In genomic region chr3:126625729-126626128, GRCh38 we compare ENCODE assay signal across 6 cellular contexts. TPM values are rescaled to one million over a fixed set of nuclear protein-coding genes. Genes with fewer than 3 reads are reported as not detected.
DNase-seq lines count a peak whose midpoint lies in the region; ATAC-seq and TF ChIP-seq lines count a peak whose summit lies in the region.
"Not testable (repeated sequence)": the region's sequence is repeated elsewhere in the genome, so short reads cannot be mapped to it uniquely, and the experiment has no call there.

No MANE protein-coding gene starts in this region.

- not testable (repeated sequence) for H3K9ac ChIP-seq in BLaER1
- H3K9ac ChIP-seq in DND-41 (ENCODE audit: low read depth, low read length), result peak overlapping the region; percentile 39; the same call in 1 of the 2 replicates
- peak overlapping the region; percentile 65 for H3K9ac ChIP-seq in Loucy (ENCODE audit: low read depth, low read length, poor library complexity, severe bottlenecking)

- H3K79me2 ChIP-seq in DND-41 (ENCODE audit: insufficient read depth, low read length); Loucy (ENCODE audit: insufficient read depth, low read length): not testable (repeated sequence)

- H3K27ac ChIP-seq in BLaER1, result not testable (repeated sequence)
- H3K27ac ChIP-seq in DND-41 (ENCODE audit: low read length), result peak overlapping the region; percentile 89

- peaks cover 22% of the 10 kb centered on the region for H3K4me1 ChIP-seq in BLaER1
- H3K4me1 ChIP-seq in DND-41 (ENCODE audit: insufficient read depth, low read length), result peaks cover 45% of the 10 kb centered on the region
- peaks cover 83% of the 10 kb centered on the region for H3K4me1 ChIP-seq in Loucy (ENCODE audit: insufficient read depth, low read length, poor library complexity, severe bottlenecking)

- TF ChIP-seq CTCF in DND-41 (IDR thresholded peaks at IDR 0.05; ENCODE audit: borderline replicate concordance, extremely low read depth, low read length, poor library complexity, severe bottlenecking); Loucy (conservative IDR thresholded peaks at IDR 0.05; ENCODE audit: low read length): not testable (repeated sequence)

- DNase-seq in DND-41, result peak; percentile 32
- peak; percentile 86 for DNase-seq in GF-D8 (lab: John Stamatoyannopoulos, UW)
- peak; percentile 83 for DNase-seq in Jurkat, Clone E6-1 (ENCODE audit: low read depth, low spot score)
- DNase-seq in KBM-7, result peak; percentile 76

- not testable (repeated sequence) for H3K4me3 ChIP-seq in BLaER1; DND-41 (ENCODE audit: low read depth in 1 of 2, low read length in 2 of 2); Jurkat, Clone E6-1 (ENCODE audit: low read length)
- H3K4me3 ChIP-seq in Loucy (ENCODE audit: low read length, poor library complexity, severe bottlenecking), result peak overlapping the region; percentile 47

- not testable (repeated sequence) for H4K20me1 ChIP-seq in BLaER1; DND-41 (ENCODE audit: insufficient read depth, low read length); Loucy (ENCODE audit: insufficient read depth, low read length, poor library complexity, severe bottlenecking)

- ATAC-seq in DND-41 (ENCODE audit: insufficient read depth, low read depth), result peak; percentile 91

- not testable (repeated sequence) for H3K9me3 ChIP-seq in BLaER1; DND-41 (ENCODE audit: insufficient read depth, low read length, severe bottlenecking); Loucy (ENCODE audit: insufficient read depth, low read depth, low read length)

- H3K36me3 ChIP-seq in BLaER1; DND-41 (ENCODE audit: insufficient read depth, low read length); Loucy (ENCODE audit: insufficient read depth, low read length): not testable (repeated sequence)

- in situ Hi-C loops in KBM-7 (cut with MboI; ENCODE audit: low pct_unique_long_range_greater_than_20kb, low sequenced_read_pairs), result not testable (repeated sequence)

- H3K9me2 ChIP-seq in Loucy (replicated peaks; ENCODE audit: low read depth, low read length), result not testable (repeated sequence)

- H2AFZ ChIP-seq in DND-41 (ENCODE audit: low read depth, low read length); Loucy (ENCODE audit: low read length): not testable (repeated sequence)

- H3K4me2 ChIP-seq in BLaER1, result peak overlapping the region; percentile 32; the same call in 1 of the 2 replicates
- H3K4me2 ChIP-seq in DND-41 (ENCODE audit: insufficient read depth, low read length), result peak overlapping the region; percentile 54
- H3K4me2 ChIP-seq in Loucy (ENCODE audit: low read depth, low read length, poor library complexity, severe bottlenecking), result peak overlapping the region; percentile 66

- H3K27me3 ChIP-seq in BLaER1; DND-41 (ENCODE audit: insufficient read depth, low read length, poor library complexity); Loucy (ENCODE audit: insufficient read depth, low read length, poor library complexity, severe bottlenecking): not testable (repeated sequence)

- H3F3A ChIP-seq in Loucy (ENCODE audit: low read depth), result peaks cover 22% of the 10 kb centered on the region

RNA-seq across cellular contexts. Expression of gene TXNRD3, which starts 29.2 kb away (rescaled TPM):
- 14.7 TPM for polyA plus RNA-seq in Jurkat, Clone E6-1 (2012; ENCODE audit: insufficient read depth, insufficient read length)

Comparison
In these comparisons a context has a peak if more than half of its experiments do, and no peak if none do; other contexts are left out.
1. DNase-seq: peak in every context shown above with its lines; median percentile 86 in GF-D8; 83 in Jurkat, Clone E6-1; 76 in KBM-7; 32 in DND-41.